In genomic region chr12:109804820-109805761, GRCh38 we compare ENCODE assay signal across 8 cellular contexts. TPM values are rescaled to one million over a fixed set of nuclear protein-coding genes. Genes with fewer than 3 reads are reported as not detected.
A peak's percentile ranks its signal among the peaks of the same experiment; 100 is the strongest.
DNase-seq lines count a peak whose midpoint lies in the region; ATAC-seq lines count a peak whose summit lies in the region.

No MANE protein-coding gene starts in this region.

- DNase-seq in DMS153 treated with DMSO at 0.1 percent for 48 hours (lab: John Stamatoyannopoulos, UW; ENCODE audit: unreplicated experiment): peak; percentile 44
- no peak for DNase-seq in DMS153 (lab: John Stamatoyannopoulos, UW)
- DNase-seq in NCI-H128 (lab: John Stamatoyannopoulos, UW; ENCODE audit: unreplicated experiment): peak; percentile 2
- peak; percentile 51 for DNase-seq in activated CD4-positive, alpha-beta T cell treated with anti-CD3 and anti-CD28 coated beads for 1 hour
- peak; percentile 85 for DNase-seq in cerebellum (ENCODE audit: low spot score)
- DNase-seq in left kidney (ENCODE audit: low read depth, low spot score): peak; percentile 63
- peak; percentile 68 for DNase-seq in stimulated activated CD4-positive, alpha-beta T cell treated with anti-CD3 and anti-CD28 coated beads, Interleukin-4, amount 100 ng/mL, for 24 hours

- no peak for ATAC-seq in HG03378 (IDR thresholded peaks at IDR 0.05; ENCODE audit: unreplicated experiment)

RNA-seq across cellular contexts. Expression of gene TRPV4, which starts 28.1 kb away (rescaled TPM):
- total RNA-seq in cerebellum: 0.27 TPM
